Comparison of ENCODE assay signal across 8 cellular contexts in genomic region chr19:39412867-39413268, GRCh38. TPM values are rescaled to one million over a fixed set of nuclear protein-coding genes. Genes with fewer than 3 reads are reported as not detected.
DNase-seq lines count a peak whose midpoint lies in the region; ATAC-seq and TF ChIP-seq lines count a peak whose summit lies in the region.

No MANE protein-coding gene starts in this region.

- peak overlapping the region; percentile 100 for H3K27ac ChIP-seq in CD4-positive, CD25-positive, alpha-beta regulatory T cell (ENCODE audit: insufficient read depth, low read length, poor library complexity, severe bottlenecking)
- H3K27ac ChIP-seq in effector memory CD4-positive, alpha-beta T cell (ENCODE audit: insufficient read depth, low read length, poor library complexity, severe bottlenecking), result peak overlapping the region; percentile 100
- H3K27ac ChIP-seq in neural progenitor cell, result peak overlapping the region; percentile 82

- peaks cover 53% of the 10 kb centered on the region for H3K4me1 ChIP-seq in CD4-positive, CD25-positive, alpha-beta regulatory T cell (ENCODE audit: control insufficient read depth, insufficient read depth, low read length, poor library complexity, severe bottlenecking)
- H3K4me1 ChIP-seq in NT2/D1 (ENCODE audit: insufficient read depth, insufficient read length) (peaks cover 16% of the 10 kb centered on the region), neural progenitor cell (peaks cover 20% of the 10 kb centered on the region)
- H3K4me1 ChIP-seq in effector memory CD4-positive, alpha-beta T cell (ENCODE audit: control insufficient read depth, insufficient read depth, low read length, poor library complexity, severe bottlenecking), result peaks cover 31% of the 10 kb centered on the region

- H3K79me2 ChIP-seq in neural progenitor cell (ENCODE audit: low read depth), result peaks cover 41% of the 10 kb centered on the region

- no peaks in the 10 kb centered on the region for H3K9me3 ChIP-seq in CD4-positive, CD25-positive, alpha-beta regulatory T cell (ENCODE audit: control insufficient read depth in 2 of 2, low read length in 2 of 2)
- H3K9me3 ChIP-seq in NT2/D1 (ENCODE audit: insufficient read depth, low read length) (no peaks in the 10 kb centered on the region), neural progenitor cell (ENCODE audit: low read depth) (no peaks in the 10 kb centered on the region)
- H3K9me3 ChIP-seq in effector memory CD4-positive, alpha-beta T cell (ENCODE audit: control insufficient read depth, low read length), result no peaks in the 10 kb centered on the region

- peak overlapping the region; percentile 72 for H3K4me3 ChIP-seq in CD4-positive, CD25-positive, alpha-beta regulatory T cell (ENCODE audit: low read depth, low read length)
- H3K4me3 ChIP-seq in NT2/D1 (ENCODE audit: insufficient read length, low read depth) (peak overlapping the region; percentile 88), neural progenitor cell (peak overlapping the region; percentile 98)
- H3K4me3 ChIP-seq in effector memory CD4-positive, alpha-beta T cell (ENCODE audit: insufficient read depth, low read depth, low read length, poor library complexity, severe bottlenecking), result peak overlapping the region; percentile 85

- H3K9ac ChIP-seq in NT2/D1 (ENCODE audit: insufficient read length, low read depth) (peak overlapping the region; percentile 87), neural progenitor cell (peak overlapping the region; percentile 79)

- no peak for TF ChIP-seq CTCF in neural progenitor cell (IDR thresholded peaks at IDR 0.05)

- H3K4me2 ChIP-seq in neural progenitor cell, result peak overlapping the region; percentile 86

- peaks cover 20% of the 10 kb centered on the region for H3K36me3 ChIP-seq in CD4-positive, CD25-positive, alpha-beta regulatory T cell (ENCODE audit: control insufficient read depth, insufficient read depth, low read length)
- H3K36me3 ChIP-seq in NT2/D1 (ENCODE audit: insufficient read depth, insufficient read length, low read length), result peaks cover 41% of the 10 kb centered on the region
- H3K36me3 ChIP-seq in effector memory CD4-positive, alpha-beta T cell (ENCODE audit: control insufficient read depth, insufficient read depth, low read length), result peaks cover 11% of the 10 kb centered on the region
- no peaks in the 10 kb centered on the region for H3K36me3 ChIP-seq in neural progenitor cell

- H3K36me3 Mint-ChIP-seq in CD4-positive, CD25-positive, alpha-beta regulatory T cell, result peaks cover 28% of the 10 kb centered on the region
- peaks cover 12% of the 10 kb centered on the region for H3K36me3 Mint-ChIP-seq in neural progenitor cell

- no peak overlapping the region for H2AFZ ChIP-seq in neural progenitor cell (replicated peaks)

- H3F3A ChIP-seq in neural progenitor cell (ENCODE audit: low read depth), result peaks cover 41% of the 10 kb centered on the region

- peaks cover 4 to 48% (median 34%) of the 10 kb centered on the region in 4 donors for H3K4me1 Mint-ChIP-seq in CD4-positive, CD25-positive, alpha-beta regulatory T cell
- H3K4me1 Mint-ChIP-seq in neural progenitor cell, result peaks cover 51% of the 10 kb centered on the region

- no peak for DNase-seq in CD4-positive, CD25-positive, alpha-beta regulatory T cell
- DNase-seq in NT2/D1 (ENCODE audit: low read depth, low spot score), result no peak
- no peak for DNase-seq in effector memory CD4-positive, alpha-beta T cell
- no peak for DNase-seq in neural progenitor cell (ENCODE audit: low spot score)
- DNase-seq in NCI-H69 (lab: John Stamatoyannopoulos, UW), result no peak
- no peak for DNase-seq in NCI-H748 treated with DMSO at 0.1 percent for 48 hours (lab: John Stamatoyannopoulos, UW)
- DNase-seq in stimulated activated CD4-positive, alpha-beta T cell treated with anti-CD3 and anti-CD28 coated beads, Interleukin-1b, Interleukin-23, amount 100 ng/mL, for 48 hours, result no peak

- ATAC-seq in CD4-positive, CD25-positive, alpha-beta regulatory T cell (ENCODE audit: low read depth in 2 of 2), result no peak
- ATAC-seq in GM18502 (IDR thresholded peaks at IDR 0.05; ENCODE audit: poor library complexity, unreplicated experiment), result no peak

- H3K27ac Mint-ChIP-seq in CD4-positive, CD25-positive, alpha-beta regulatory T cell, result peak overlapping the region; percentile 38 to 99 (median 99)
- H3K27ac Mint-ChIP-seq in neural progenitor cell, result peak overlapping the region; percentile 83

- peaks cover 20% of the 10 kb centered on the region for H3K27me3 Mint-ChIP-seq in CD4-positive, CD25-positive, alpha-beta regulatory T cell
- peaks cover 22% of the 10 kb centered on the region for H3K27me3 Mint-ChIP-seq in neural progenitor cell (ENCODE audit: insufficient read depth, low read depth)

- peaks cover 0 to 7% (median 0%) of the 10 kb centered on the region in 7 donors for H3K9me3 Mint-ChIP-seq in CD4-positive, CD25-positive, alpha-beta regulatory T cell
- H3K9me3 Mint-ChIP-seq in neural progenitor cell, result peaks cover 4% of the 10 kb centered on the region

- peak overlapping the region; percentile 95 to 99 (median 97) for H3K4me3 Mint-ChIP-seq in CD4-positive, CD25-positive, alpha-beta regulatory T cell
- peak overlapping the region; percentile 99 for H3K4me3 Mint-ChIP-seq in neural progenitor cell

- no peaks in the 10 kb centered on the region for H3K27me3 ChIP-seq in CD4-positive, CD25-positive, alpha-beta regulatory T cell (ENCODE audit: control insufficient read depth, insufficient read depth, low read length)
- no peaks in the 10 kb centered on the region for H3K27me3 ChIP-seq in NT2/D1 (ENCODE audit: insufficient read depth, insufficient read length)
- no peaks in the 10 kb centered on the region for H3K27me3 ChIP-seq in effector memory CD4-positive, alpha-beta T cell (replicated peaks; ENCODE audit: control insufficient read depth, insufficient read depth, low read length, poor library complexity, severe bottlenecking)
- peaks cover 12% of the 10 kb centered on the region for H3K27me3 ChIP-seq in neural progenitor cell

- peaks cover 41% of the 10 kb centered on the region for H4K20me1 ChIP-seq in neural progenitor cell (ENCODE audit: low read depth)

RNA-seq across cellular contexts. Expression of gene PLEKHG2, which starts 0.4 kb away (rescaled TPM):
- total RNA-seq in CD4-positive, CD25-positive, alpha-beta regulatory T cell, result 209 TPM
- polyA plus RNA-seq in CD4-positive, CD25-positive, alpha-beta regulatory T cell, result 1 to 10 TPM; 1.3 to 3.9 (median 3.1) TPM
- 10.7 and 46.9 TPM in 2 replicates for total RNA-seq in neural progenitor cell (ENCODE audit: low replicate concordance)

RNA-seq across cellular contexts. Expression of gene ZFP36, which starts 6.2 kb away (rescaled TPM):
- total RNA-seq in CD4-positive, CD25-positive, alpha-beta regulatory T cell, result 1,400 TPM
- 100 to 1,000 TPM in 3 of 4 donors, 10 to 100 TPM in 1; 89.8 to 134 (median 109) TPM for polyA plus RNA-seq in CD4-positive, CD25-positive, alpha-beta regulatory T cell
- total RNA-seq in neural progenitor cell (ENCODE audit: low replicate concordance), result 1.2 TPM in 1 of 2 replicates, not detected in the other

RNA-seq across cellular contexts. Expression of gene MED29, which starts 21.7 kb away (rescaled TPM):
- total RNA-seq in CD4-positive, CD25-positive, alpha-beta regulatory T cell, result 65.6 TPM
- 10 to 100 TPM; 53.6 to 61.4 (median 57.9) TPM for polyA plus RNA-seq in CD4-positive, CD25-positive, alpha-beta regulatory T cell
- total RNA-seq in neural progenitor cell (ENCODE audit: low replicate concordance), result 27.0 and 28.2 TPM in 2 replicates

RNA-seq across cellular contexts. Expression of gene PAF1, which starts 22.0 kb away (rescaled TPM):
- 138 TPM for total RNA-seq in CD4-positive, CD25-positive, alpha-beta regulatory T cell
- 10 to 100 TPM; 35.0 to 46.7 (median 39.0) TPM for polyA plus RNA-seq in CD4-positive, CD25-positive, alpha-beta regulatory T cell
- total RNA-seq in neural progenitor cell (ENCODE audit: low replicate concordance), result 15.6 and 29.1 TPM in 2 replicates

RNA-seq across cellular contexts. Expression of gene RPS16, which starts 22.9 kb away (rescaled TPM):
- total RNA-seq in CD4-positive, CD25-positive, alpha-beta regulatory T cell, result 2,708 TPM
- polyA plus RNA-seq in CD4-positive, CD25-positive, alpha-beta regulatory T cell, result 1,000 to 10,000 TPM; 1,440 to 2,367 (median 1,925) TPM
- total RNA-seq in neural progenitor cell (ENCODE audit: low replicate concordance), result 94.8 and 268 TPM in 2 replicates

Comparison
In these comparisons a context has a peak if more than half of its experiments do, and no peak if none do; other contexts are left out.
1. RNA of gene ZFP36, which starts 6.2 kb away (total RNA-seq): 1,400 TPM in CD4-positive, CD25-positive, alpha-beta regulatory T cell (single experiment); 1.2 TPM in neural progenitor cell; every median in the first group is over 100 times any median in the second.
2. Peak in every context shown above with its lines, with median percentiles within 50 percentile points of each other: H3K27ac ChIP-seq and H3K4me3 ChIP-seq.